In genomic region chr17:77417575-77417974, GRCh38 we compare ENCODE assay signal across 25 cellular contexts.
DNase-seq lines count a peak whose midpoint lies in the region; ATAC-seq and TF ChIP-seq lines count a peak whose summit lies in the region.
"Had no signal": no experiment of that assay in that cellular context is flagged by ENCODE, and none has a peak within 500 bp of the region (broad histone marks: within the 10 kb centered on the region; RNA-seq: fewer than 3 reads in every experiment).

No MANE protein-coding gene starts in this region.

- peaks cover 22% of the 10 kb centered on the region for H3K36me3 Mint-ChIP-seq in HFFc6 (ENCODE audit: low read depth)

- peaks cover 21% of the 10 kb centered on the region for H3K4me1 ChIP-seq in iPS-15b (ENCODE audit: control insufficient read depth, insufficient read depth, low read length)
- peaks cover 76 to 100% (median 82%) of the 10 kb centered on the region in 4 donors for H3K4me1 ChIP-seq in stomach

- TF ChIP-seq CTCF in HFFc6 (IDR thresholded peaks at IDR 0.05) = no peak
- no peak for TF ChIP-seq CTCF in stomach (IDR thresholded peaks at IDR 0.05)

- TF ChIP-seq EP300 in stomach (IDR thresholded peaks at IDR 0.05) = no peak

- no peak overlapping the region for H3K4me3 Mint-ChIP-seq in HFFc6
- H3K4me3 Mint-ChIP-seq: brain; stimulated activated naive CD8-positive, alpha-beta T cell treated with anti-CD3 and anti-CD28 coated beads, Interleukin-15, Interleukin-2, amounts not matched to agents 100 ng/mL and 50 ng/mL, for 24 hours had no signal

- peak overlapping the region; percentile 24 for H3K9ac ChIP-seq in iPS-15b (ENCODE audit: low read depth, low read length)
- H3K9ac ChIP-seq: KMS-11, SK-N-SH had no signal

- intact Hi-C loops in stomach (cut with DNase I; ENCODE audit: low total_unique reads) = no loop called here

- peaks cover 10% of the 10 kb centered on the region for H3K9me3 Mint-ChIP-seq in HFFc6
- H3K9me3 Mint-ChIP-seq: stimulated activated naive CD8-positive, alpha-beta T cell treated with anti-CD3 and anti-CD28 coated beads, Interleukin-15, Interleukin-2, amounts not matched to agents 100 ng/mL and 50 ng/mL, for 24 hours had no signal

- H3K36me3 ChIP-seq in iPS-15b (ENCODE audit: control insufficient read depth, insufficient read depth, low read length) (no peaks in the 10 kb centered on the region), stomach (peaks cover 0 to 23% (median 8%) of the 10 kb centered on the region in 4 donors)
- H3K36me3 ChIP-seq: gastrocnemius medialis had no signal

- no peak for TF ChIP-seq POLR2A in stomach (IDR thresholded peaks at IDR 0.05)

- H3K27ac ChIP-seq in stomach = peak overlapping the region; percentile 5 to 93 (median 91)
- H3K27ac ChIP-seq: A549, gastrocnemius medialis, KMS-11, tibial nerve, WERI-Rb-1 had no signal

- ATAC-seq in HG03175 (IDR thresholded peaks at IDR 0.05; ENCODE audit: unreplicated experiment) = no peak
- no peak for ATAC-seq in GM21786 (IDR thresholded peaks at IDR 0.05; ENCODE audit: unreplicated experiment)
- ATAC-seq: A549, gastrocnemius medialis had no signal

- peak; percentile 24 for DNase-seq in NCI-H2196 (lab: John Stamatoyannopoulos, UW; ENCODE audit: unreplicated experiment)
- DNase-seq in NCI-H2196 treated with DMSO at 0.1 percent for 48 hours (lab: John Stamatoyannopoulos, UW; ENCODE audit: unreplicated experiment) = no peak
- DNase-seq in HFFc6 = no peak
- peak; percentile 55 for DNase-seq in stomach
- no peak for DNase-seq in H4 (ENCODE audit: low spot score)
- DNase-seq: activated CD4-positive, alpha-beta T cell treated with anti-CD3 and anti-CD28 coated beads, Interleukin-2, amount 50 U/mL, for 1 hour; activated effector memory CD4-positive, alpha-beta T cell treated with anti-CD3 and anti-CD28 coated beads, Interleukin-2, amount 50 U/mL, for 16 hours; DMS 273 treated with DMSO at 0.1 percent for 48 hours; esophagus squamous epithelium; gastrocnemius medialis; mammary epithelial cell; NCI-H1436 treated with DMSO at 0.1 percent for 48 hours; NCI-H446; retina; SK-N-SH; stimulated activated CD4-positive, alpha-beta T cell treated with anti-CD3 and anti-CD28 coated beads, Interleukin-4, amount 100 ng/mL, for 4 hours; WERI-Rb-1 had no signal

- H3K27me3 ChIP-seq in iPS-15b (ENCODE audit: control insufficient read depth, insufficient read depth, low read length) = no peaks in the 10 kb centered on the region
- no peaks in the 10 kb centered on the region for H3K27me3 ChIP-seq in stomach
- H3K27me3 ChIP-seq: esophagus squamous epithelium, gastrocnemius medialis, tibial nerve had no signal

- WGBS in stomach, 5 donors = 27 to 57% (median 52%) methylated on average over 12 of the region's 12 CpGs

- H3K27me3 Mint-ChIP-seq in HFFc6 (ENCODE audit: insufficient read depth) = peaks cover 13% of the 10 kb centered on the region
- H3K27me3 Mint-ChIP-seq: brain; stimulated activated naive CD8-positive, alpha-beta T cell treated with anti-CD3 and anti-CD28 coated beads, Interleukin-15, Interleukin-2, amounts not matched to agents 100 ng/mL and 50 ng/mL, for 24 hours had no signal

- H3K4me1 Mint-ChIP-seq in HFFc6 (ENCODE audit: low read depth) = peaks cover 39% of the 10 kb centered on the region

- H3K4me3 ChIP-seq in iPS-15b (ENCODE audit: low read depth, low read length) (no peak overlapping the region), stomach (no peak overlapping the region)
- H3K4me3 ChIP-seq: A549, esophagus squamous epithelium, gastrocnemius medialis, tibial nerve had no signal

- H3K27ac Mint-ChIP-seq in HFFc6 = 0 out of 2 replicates have a peak overlapping the region, but pooled peaks have one; percentile 17
- H3K27ac Mint-ChIP-seq: stimulated activated naive CD8-positive, alpha-beta T cell treated with anti-CD3 and anti-CD28 coated beads, Interleukin-15, Interleukin-2, amounts not matched to agents 100 ng/mL and 50 ng/mL, for 24 hours had no signal

- H3K9me3 ChIP-seq in iPS-15b (ENCODE audit: control insufficient read depth, insufficient read depth, low read length) (no peaks in the 10 kb centered on the region), stomach (no peaks in the 10 kb centered on the region)
- H3K9me3 ChIP-seq: A549, esophagus squamous epithelium, gastrocnemius medialis, SK-N-SH had no signal

Comparison
In these comparisons a context has a peak if more than half of its experiments do, and no peak if none do; other contexts are left out.
1. DNase-seq: peak in NCI-H2196 (single experiment) and stomach (single experiment); none in NCI-H2196 treated with DMSO at 0.1 percent for 48 hours (single experiment), HFFc6 (single experiment) and H4 (single experiment).